29 cellular contexts compared by ENCODE assay signal in the genomic region with DNA sequence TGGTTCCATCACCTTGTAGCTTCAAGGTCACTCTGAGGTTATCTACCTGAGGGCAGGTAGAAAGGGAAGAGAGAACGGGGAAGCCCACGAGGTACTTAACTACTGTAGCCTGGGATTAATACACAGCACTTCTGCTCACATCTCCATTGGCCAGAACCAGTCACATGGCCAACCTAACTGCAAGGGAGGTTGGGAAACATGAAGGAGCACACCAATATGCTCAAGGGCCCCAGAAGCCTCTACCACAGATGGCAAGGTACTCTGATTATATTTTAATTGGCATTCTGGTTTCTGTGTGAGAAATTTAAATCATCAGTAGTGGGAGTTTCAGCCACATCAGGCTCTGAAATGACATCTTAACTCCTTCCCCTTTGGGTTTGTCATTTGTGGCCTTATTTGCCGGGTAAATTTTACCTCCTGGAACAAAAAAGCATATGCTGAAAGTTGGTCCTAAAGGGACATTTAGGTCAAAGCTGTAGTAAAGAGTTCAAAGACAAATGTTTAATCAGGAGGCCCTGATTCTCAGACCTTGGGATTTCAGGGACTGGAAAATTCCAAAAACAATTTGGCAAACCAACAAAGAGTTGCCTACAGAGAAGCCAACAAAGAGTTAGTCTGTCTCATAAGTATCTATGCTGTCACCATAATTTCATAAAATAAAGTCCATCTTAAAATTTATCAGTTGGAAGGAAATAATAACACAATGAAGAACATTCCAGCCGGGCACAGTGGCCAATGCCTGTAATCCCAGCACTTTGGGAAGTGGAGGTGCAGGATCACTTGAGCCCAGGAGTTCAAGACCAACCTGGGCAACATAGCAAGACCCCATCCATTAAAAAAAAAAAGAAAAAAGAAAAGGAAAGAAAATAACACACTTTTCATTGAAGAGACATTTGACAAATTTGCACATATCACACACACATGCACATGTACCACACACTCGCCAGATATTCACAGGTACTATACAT.
"Had no signal": no experiment of that assay in that cellular context is flagged by ENCODE, and none has a peak within 500 bp of the region (broad histone marks: within the 10 kb centered on the region; RNA-seq: fewer than 3 reads in every experiment).

No MANE protein-coding gene starts in this region.

- H3K36me3 ChIP-seq: ascending aorta, breast epithelium, cardiac muscle cell, colonic mucosa, esophagus squamous epithelium, gastroesophageal sphincter had no signal

- H3K4me1 ChIP-seq: ascending aorta, breast epithelium, colonic mucosa, esophagus squamous epithelium, gastroesophageal sphincter had no signal

- H3K27ac ChIP-seq: ascending aorta, breast epithelium, cardiac muscle cell, colonic mucosa, epithelial cell of prostate, esophagus squamous epithelium, gastroesophageal sphincter had no signal

- H3K27ac Mint-ChIP-seq: activated CD4-positive, alpha-beta memory T cell treated with anti-CD3 and anti-CD28 coated beads for 36 hours; activated CD4-positive, alpha-beta T cell treated with anti-CD3 and anti-CD28 coated beads for 36 hours; activated CD4-positive, alpha-beta T cell treated with anti-CD3 and anti-CD28 coated beads, Interleukin-2, amount 10 ng/mL, durations not matched to agents 24 days and 14 days; activated CD8-positive, alpha-beta memory T cell treated with anti-CD3 and anti-CD28 coated beads, Interleukin-2, amount 10 ng/mL, durations not matched to agents 7 days and 5 days; activated CD8-positive, alpha-beta T cell treated with anti-CD3 and anti-CD28 coated beads, Interleukin-2, amount 10 ng/mL, durations not matched to agents 7 days and 5 days; activated naive CD4-positive, alpha-beta T cell treated with anti-CD3 and anti-CD28 coated beads, Interleukin-2, amount 10 ng/mL, durations not matched to agents 7 days and 5 days; activated naive CD8-positive, alpha-beta T cell treated with anti-CD3 and anti-CD28 coated beads, Interleukin-2, amount 10 ng/mL, durations not matched to agents 7 days and 5 days; activated T-helper 1 cell treated with anti-CD3 and anti-CD28 coated beads, Interleukin-12 subunit alpha, Interleukin-12 subunit beta, Interleukin-2, Interleukin-4 antibody, amounts not matched to agents 30 ng/mL and 10 ng/mL and 1 ng/mL, durations not matched to agents 14 hours and 24 hours and 36 hours; brain had no signal

- DNase-seq: activated CD4-positive, alpha-beta memory T cell treated with anti-CD3 and anti-CD28 coated beads for 36 hours; activated CD4-positive, alpha-beta T cell treated with anti-CD3 and anti-CD28 coated beads for 36 hours; activated CD4-positive, alpha-beta T cell treated with anti-CD3 and anti-CD28 coated beads, Interleukin-2, amount 10 ng/mL, durations not matched to agents 24 days and 14 days; activated CD4-positive, CD25-positive, alpha-beta regulatory T cell; activated CD4-positive, CD25-positive, alpha-beta regulatory T cell treated with anti-CD3 and anti-CD28 coated beads, Interleukin-2, amount 50 U/mL, for 72 hours; activated CD8-positive, alpha-beta memory T cell treated with anti-CD3 and anti-CD28 coated beads, Interleukin-2, amount 10 ng/mL, durations not matched to agents 7 days and 5 days; activated CD8-positive, alpha-beta memory T cell treated with anti-CD3 and anti-CD28 coated beads, Interleukin-2, amount 50 U/mL, for 4 hours; activated CD8-positive, alpha-beta T cell treated with anti-CD3 and anti-CD28 coated beads, Interleukin-2, amount 10 ng/mL, durations not matched to agents 7 days and 5 days; activated gamma-delta T cell; activated naive CD4-positive, alpha-beta T cell; activated naive CD4-positive, alpha-beta T cell treated with anti-CD3 and anti-CD28 coated beads, Interleukin-2, amount 10 ng/mL, durations not matched to agents 7 days and 5 days; activated naive CD8-positive, alpha-beta T cell treated with anti-CD3 and anti-CD28 coated beads, Interleukin-2, amount 10 ng/mL, durations not matched to agents 7 days and 5 days; activated T-cell treated with anti-CD3 and anti-CD28 coated beads, Interleukin-2, amount 50 U/mL, for 1 hour; activated T-cell treated with anti-CD3 and anti-CD28 coated beads, Interleukin-2, amount 50 U/mL, for 48 hours; central memory CD4-positive, alpha-beta T cell; cerebellar nuclear complex; colonic mucosa; effector CD8-positive, alpha-beta T cell; esophagus squamous epithelium; foreskin melanocyte; T-helper 2 cell had no signal

- ATAC-seq: activated CD4-positive, alpha-beta T cell treated with anti-CD3 and anti-CD28 coated beads for 36 hours; activated CD8-positive, alpha-beta memory T cell treated with anti-CD3 and anti-CD28 coated beads, Interleukin-2, amount 10 ng/mL, durations not matched to agents 7 days and 5 days; activated CD8-positive, alpha-beta T cell treated with anti-CD3 and anti-CD28 coated beads, Interleukin-2, amount 10 ng/mL, durations not matched to agents 7 days and 5 days; activated naive CD4-positive, alpha-beta T cell treated with anti-CD3 and anti-CD28 coated beads, Interleukin-2, amount 50 U/mL, for 72 hours; gastroesophageal sphincter had no signal

- H3K4me1 Mint-ChIP-seq: activated CD4-positive, alpha-beta T cell treated with anti-CD3 and anti-CD28 coated beads for 36 hours; activated CD4-positive, alpha-beta T cell treated with anti-CD3 and anti-CD28 coated beads, Interleukin-2, amount 10 ng/mL, durations not matched to agents 24 days and 14 days; activated naive CD4-positive, alpha-beta T cell treated with anti-CD3 and anti-CD28 coated beads, Interleukin-2, amount 10 ng/mL, durations not matched to agents 7 days and 5 days had no signal

- H3K4me3 Mint-ChIP-seq: activated CD4-positive, alpha-beta memory T cell treated with anti-CD3 and anti-CD28 coated beads for 36 hours; activated CD4-positive, alpha-beta T cell treated with anti-CD3 and anti-CD28 coated beads for 36 hours; activated CD4-positive, alpha-beta T cell treated with anti-CD3 and anti-CD28 coated beads, Interleukin-2, amount 10 ng/mL, durations not matched to agents 24 days and 14 days; activated CD8-positive, alpha-beta memory T cell treated with anti-CD3 and anti-CD28 coated beads, Interleukin-2, amount 10 ng/mL, durations not matched to agents 7 days and 5 days; activated CD8-positive, alpha-beta T cell treated with anti-CD3 and anti-CD28 coated beads, Interleukin-2, amount 10 ng/mL, durations not matched to agents 7 days and 5 days; activated naive CD4-positive, alpha-beta T cell treated with anti-CD3 and anti-CD28 coated beads, Interleukin-2, amount 10 ng/mL, durations not matched to agents 7 days and 5 days; activated naive CD8-positive, alpha-beta T cell treated with anti-CD3 and anti-CD28 coated beads, Interleukin-2, amount 10 ng/mL, durations not matched to agents 7 days and 5 days; activated T-helper 1 cell treated with anti-CD3 and anti-CD28 coated beads, Interleukin-12 subunit alpha, Interleukin-12 subunit beta, Interleukin-2, Interleukin-4 antibody, amounts not matched to agents 30 ng/mL and 10 ng/mL and 1 ng/mL, durations not matched to agents 14 hours and 24 hours and 36 hours; brain had no signal

- H3K4me3 ChIP-seq: ascending aorta, breast epithelium, cardiac muscle cell, colonic mucosa, esophagus squamous epithelium, gastroesophageal sphincter had no signal

- H3K36me3 Mint-ChIP-seq: activated CD4-positive, alpha-beta memory T cell treated with anti-CD3 and anti-CD28 coated beads for 36 hours; activated naive CD4-positive, alpha-beta T cell treated with anti-CD3 and anti-CD28 coated beads, Interleukin-2, amount 10 ng/mL, durations not matched to agents 7 days and 5 days; activated naive CD4-positive, alpha-beta T cell treated with anti-CD3 and anti-CD28 coated beads, Interleukin-2, amount 50 U/mL, for 72 hours; activated naive CD8-positive, alpha-beta T cell treated with anti-CD3 and anti-CD28 coated beads, Interleukin-2, amount 10 ng/mL, durations not matched to agents 7 days and 5 days; brain had no signal

- H3K9me3 Mint-ChIP-seq: activated CD4-positive, alpha-beta memory T cell treated with anti-CD3 and anti-CD28 coated beads for 36 hours; activated CD4-positive, alpha-beta T cell treated with anti-CD3 and anti-CD28 coated beads, Interleukin-2, amount 10 ng/mL, durations not matched to agents 24 days and 14 days; activated naive CD4-positive, alpha-beta T cell treated with anti-CD3 and anti-CD28 coated beads, Interleukin-2, amount 10 ng/mL, durations not matched to agents 7 days and 5 days; activated naive CD8-positive, alpha-beta T cell treated with anti-CD3 and anti-CD28 coated beads, Interleukin-2, amount 10 ng/mL, durations not matched to agents 7 days and 5 days; activated T-helper 1 cell treated with anti-CD3 and anti-CD28 coated beads, Interleukin-12 subunit alpha, Interleukin-12 subunit beta, Interleukin-2, Interleukin-4 antibody, amounts not matched to agents 30 ng/mL and 10 ng/mL and 1 ng/mL, durations not matched to agents 14 hours and 24 hours and 36 hours had no signal

- H3K27me3 Mint-ChIP-seq: activated CD4-positive, alpha-beta memory T cell treated with anti-CD3 and anti-CD28 coated beads for 36 hours; activated CD4-positive, alpha-beta T cell treated with anti-CD3 and anti-CD28 coated beads for 36 hours; activated CD8-positive, alpha-beta memory T cell treated with anti-CD3 and anti-CD28 coated beads, Interleukin-2, amount 10 ng/mL, durations not matched to agents 7 days and 5 days; activated naive CD8-positive, alpha-beta T cell treated with anti-CD3 and anti-CD28 coated beads, Interleukin-2, amount 10 ng/mL, durations not matched to agents 7 days and 5 days had no signal

- H3K9me3 ChIP-seq: ascending aorta, breast epithelium, colonic mucosa, esophagus squamous epithelium, gastroesophageal sphincter had no signal

- H3K27me3 ChIP-seq: ascending aorta, breast epithelium, cardiac muscle cell, colonic mucosa, esophagus squamous epithelium, gastroesophageal sphincter had no signal
